Comparison of ENCODE assay signal across 16 cellular contexts in genomic region chrX:135114392-135114791, GRCh38. TPM values are rescaled to one million over a fixed set of nuclear protein-coding genes. Genes with fewer than 3 reads are reported as not detected.
A peak's percentile ranks its signal among the peaks of the same experiment; 100 is the strongest.
DNase-seq lines count a peak whose midpoint lies in the region; ATAC-seq and TF ChIP-seq lines count a peak whose summit lies in the region.
"Had no signal": no experiment of that assay in that cellular context is flagged by ENCODE, and none has a peak within 500 bp of the region (broad histone marks: within the 10 kb centered on the region; RNA-seq: fewer than 3 reads in every experiment).

No MANE protein-coding gene starts in this region.

- H3K36me3 ChIP-seq in ovary, result no peaks in the 10 kb centered on the region
- H3K36me3 ChIP-seq in upper lobe of right lung, result no peaks in the 10 kb centered on the region
- no peaks in the 10 kb centered on the region for H3K36me3 ChIP-seq in right atrium auricular region
- H3K36me3 ChIP-seq: gastroesophageal sphincter, HAP-1 had no signal

- no peak for TF ChIP-seq EP300 in ovary (IDR thresholded peaks at IDR 0.05)

- WGBS in ovary, 3 donors, result 63 to 76% (median 70%) methylated on average over 2 of the region's 2 CpGs

- TF ChIP-seq POLR2A in ovary (IDR thresholded peaks at IDR 0.05), result no peak

- no peaks in the 10 kb centered on the region for H3K27me3 ChIP-seq in ovary
- no peaks in the 10 kb centered on the region for H3K27me3 ChIP-seq in upper lobe of right lung
- H3K27me3 ChIP-seq in right atrium auricular region, result no peaks in the 10 kb centered on the region
- H3K27me3 ChIP-seq: gastroesophageal sphincter had no signal

- ATAC-seq in GM19438 (IDR thresholded peaks at IDR 0.05; ENCODE audit: low read depth, unreplicated experiment) (peak; percentile 86), HG02943 (IDR thresholded peaks at IDR 0.05; ENCODE audit: low read depth, unreplicated experiment) (peak; percentile 75), upper lobe of right lung (no peak)
- ATAC-seq: gastroesophageal sphincter, SK-N-SH treated with all-trans-retinoic acid at 6 μM for 48 hours had no signal

- no peaks in the 10 kb centered on the region for H3K4me1 ChIP-seq in ovary (ENCODE audit: insufficient read depth)
- H3K4me1 ChIP-seq in upper lobe of right lung, result no peaks in the 10 kb centered on the region
- H3K4me1 ChIP-seq in right atrium auricular region, result no peaks in the 10 kb centered on the region
- H3K4me1 ChIP-seq: gastroesophageal sphincter, HAP-1 had no signal

- H3K4me3 ChIP-seq in ovary (no peak overlapping the region), upper lobe of right lung (no peak overlapping the region), right atrium auricular region (no peak overlapping the region)
- H3K4me3 ChIP-seq: gastroesophageal sphincter, HAP-1, lung had no signal

- no peaks in the 10 kb centered on the region for H3K9me3 ChIP-seq in ovary
- no peaks in the 10 kb centered on the region for H3K9me3 ChIP-seq in upper lobe of right lung
- no peaks in the 10 kb centered on the region for H3K9me3 ChIP-seq in right atrium auricular region
- H3K9me3 ChIP-seq: gastroesophageal sphincter, HAP-1 had no signal

- peak; percentile 36 for DNase-seq in GM13977 (ENCODE audit: low spot score)
- DNase-seq in MV-4-11 (lab: John Stamatoyannopoulos, UW), result peak; percentile 15
- DNase-seq in NCI-H1694 (lab: John Stamatoyannopoulos, UW), result no peak
- DNase-seq in ovary, result no peak
- no peak for DNase-seq in upper lobe of right lung
- no peak for DNase-seq in right atrium auricular region (ENCODE audit: low spot score)
- DNase-seq: NCI-H2029 had no signal

- in situ Hi-C loops in GM13977 (cut with MboI; ENCODE audit: low pct_unique_long_range_greater_than_20kb, low sequenced_read_pairs, unreplicated experiment), result loop anchor here (25.0 kb wide), 1 partner anchor 98 kb away; no protein-coding TSS in a partner anchor

- intact Hi-C loops in ovary (cut with DNase I) (no loop called here), upper lobe of right lung (cut with DNase I) (no loop called here)

- TF ChIP-seq CTCF in GM13977 (IDR thresholded peaks at IDR 0.05; ENCODE audit: extremely low read depth, insufficient read depth, missing control alignments) (no peak), ovary (IDR thresholded peaks at IDR 0.05) (no peak), upper lobe of right lung (IDR thresholded peaks at IDR 0.05) (no peak), right atrium auricular region (IDR thresholded peaks at IDR 0.05) (no peak)

- H3K27ac ChIP-seq in ovary, result no peak overlapping the region
- no peak overlapping the region for H3K27ac ChIP-seq in upper lobe of right lung
- no peak overlapping the region for H3K27ac ChIP-seq in right atrium auricular region
- H3K27ac ChIP-seq: gastroesophageal sphincter had no signal

RNA-seq across cellular contexts. Expression of gene ETDB, which starts 5.9 kb away (rescaled TPM):
- not detected for total RNA-seq in ovary
- not detected for polyA plus RNA-seq in ovary
- total RNA-seq in upper lobe of right lung, result not detected
- not detected for total RNA-seq in right atrium auricular region
- total RNA-seq: cardiac septum; CD4-positive, CD25-positive, alpha-beta regulatory T cell; gastroesophageal sphincter; lung; skeletal muscle tissue had no signal
- polyA plus RNA-seq: CD4-positive, CD25-positive, alpha-beta regulatory T cell; lung had no signal

RNA-seq across cellular contexts. Expression of gene SMIM10L2B, which starts 15.9 kb away (rescaled TPM):
- total RNA-seq in ovary (1 to 10 TPM; 4.9 to 9.2 (median 6.1) TPM), upper lobe of right lung (2.4 TPM), right atrium auricular region (10 to 100 TPM in 1 of 2 donors, 1 to 10 TPM in 1; 8.3 to 17.7 TPM)
- 1 to 10 TPM; 2.0 to 3.8 TPM for polyA plus RNA-seq in ovary

RNA-seq across cellular contexts. Expression of gene CT55, which starts 56.8 kb away (rescaled TPM):
- total RNA-seq in ovary (not detected), upper lobe of right lung (not detected), right atrium auricular region (not detected)
- polyA plus RNA-seq in ovary, result not detected
- total RNA-seq: cardiac septum; CD4-positive, CD25-positive, alpha-beta regulatory T cell; gastroesophageal sphincter; lung; skeletal muscle tissue had no signal
- polyA plus RNA-seq: CD4-positive, CD25-positive, alpha-beta regulatory T cell; lung had no signal

Comparison
In these comparisons a context has a peak if more than half of its experiments do, and no peak if none do; other contexts are left out.
1. DNase-seq: peak in GM13977 (single experiment) and MV-4-11 (single experiment); none in NCI-H1694 (single experiment), ovary (0 of 5), upper lobe of right lung (single experiment) and right atrium auricular region (single experiment).